In genomic region chr15:81336568-81336967, GRCh38 we compare ENCODE assay signal across 8 cellular contexts. TPM values are rescaled to one million over a fixed set of nuclear protein-coding genes. Genes with fewer than 3 reads are reported as not detected.
DNase-seq lines count a peak whose midpoint lies in the region; ATAC-seq and TF ChIP-seq lines count a peak whose summit lies in the region.

No MANE protein-coding gene starts in this region.

- H2AK5ac ChIP-seq in mesendoderm (ENCODE audit: low read length): no peak overlapping the region

- H3K56ac ChIP-seq in mesendoderm (ENCODE audit: low read length): no peak overlapping the region

- H3K27me3 ChIP-seq in HL-60 (ENCODE audit: insufficient read depth, poor library complexity, severe bottlenecking) (no peaks in the 10 kb centered on the region), mesendoderm (ENCODE audit: insufficient read depth, low read length, poor library complexity) (no peaks in the 10 kb centered on the region)

- no peaks in the 10 kb centered on the region for H3K79me1 ChIP-seq in mesendoderm (ENCODE audit: low read length)

- H2BK120ac ChIP-seq in mesendoderm (ENCODE audit: low read depth, low read length): no peak overlapping the region

- H3K4me1 ChIP-seq in mesendoderm (ENCODE audit: control insufficient read depth, low read depth, low read length): no peaks in the 10 kb centered on the region

- H3K79me2 ChIP-seq in mesendoderm (ENCODE audit: control insufficient read depth, insufficient read depth, low read length): no peaks in the 10 kb centered on the region

- H3K27ac ChIP-seq in HL-60 (replicated peaks) (no peak overlapping the region), mesendoderm (ENCODE audit: low read depth, low read length) (no peak overlapping the region)

- no peak for ATAC-seq in HG02970 (IDR thresholded peaks at IDR 0.05; ENCODE audit: low FRiP score, unreplicated experiment)

- H2BK15ac ChIP-seq in mesendoderm (replicated peaks; ENCODE audit: low read depth): no peak overlapping the region

- no peak overlapping the region for H3K23ac ChIP-seq in mesendoderm (ENCODE audit: low read length)

- H3K9ac ChIP-seq in mesendoderm (ENCODE audit: low read length): no peak overlapping the region

- no peak overlapping the region for H4K8ac ChIP-seq in mesendoderm (ENCODE audit: low read depth, low read length)

- WGBS in mesendoderm (ENCODE audit: extremely low coverage, insufficient coverage, low lambda C conversion rate): no CpG with 5 or more reads among the region's 4 CpGs

- peak; percentile 22 for TF ChIP-seq CTCF in HL-60 (IDR thresholded peaks at IDR 0.05; ENCODE audit: insufficient read depth, low read length)

- no peak overlapping the region for H3K4me2 ChIP-seq in mesendoderm (ENCODE audit: low read length)

- H3K18ac ChIP-seq in mesendoderm (ENCODE audit: low read length): no peak overlapping the region

- H2BK5ac ChIP-seq in mesendoderm (ENCODE audit: low read length): no peak overlapping the region

- H3K4ac ChIP-seq in mesendoderm (ENCODE audit: low read depth, low read length): no peak overlapping the region

- H3K4me3 ChIP-seq in HL-60 (replicated peaks; ENCODE audit: insufficient read depth, low read length) (no peak overlapping the region), mesendoderm (ENCODE audit: low read length) (no peak overlapping the region)

- H4K5ac ChIP-seq in mesendoderm (ENCODE audit: low read length): no peak overlapping the region

- H3K36me3 ChIP-seq in mesendoderm (ENCODE audit: control insufficient read depth, insufficient read depth, low read length): no peaks in the 10 kb centered on the region

- DNase-seq in EL (peak; percentile 33), HL-60 (ENCODE audit: low read depth in 1 of 2, low spot score in 1 of 2) (peak in 1 of 2 experiments; percentile 39), mesendoderm (peak; percentile 13), MV-4-11 (lab: John Stamatoyannopoulos, UW) (no peak), NCI-H446 (lab: John Stamatoyannopoulos, UW) (no peak), NCI-H2227 treated with DMSO at 0.1 percent for 48 hours (lab: John Stamatoyannopoulos, UW) (no peak)
- peak; percentile 33 for DNase-seq in activated T-cell treated with anti-CD3 and anti-CD28 coated beads, Interleukin-2, amount 50 U/mL, for 1 hour

RNA-seq across cellular contexts. Expression of gene STARD5, which starts 12.6 kb away (rescaled TPM):
- polyA plus RNA-seq in mesendoderm (2013, experiment 1 of 2): 0.74 TPM
- polyA plus RNA-seq in mesendoderm (2013, experiment 2 of 2): 0.87 TPM

RNA-seq across cellular contexts. Expression of gene TMC3, which starts 37.4 kb away (rescaled TPM):
- not detected for polyA plus RNA-seq in mesendoderm (2013, experiment 1 of 2)
- not detected for polyA plus RNA-seq in mesendoderm (2013, experiment 2 of 2)

Comparison
In these comparisons a context has a peak if more than half of its experiments do, and no peak if none do; other contexts are left out.
1. DNase-seq: peak in EL (single experiment), activated T-cell treated with anti-CD3 and anti-CD28 coated beads, Interleukin-2, amount 50 U/mL, for 1 hour (single experiment) and mesendoderm (single experiment); none in MV-4-11 (single experiment), NCI-H446 (0 of 2) and NCI-H2227 treated with DMSO at 0.1 percent for 48 hours (single experiment).